8 cellular contexts compared by ENCODE assay signal in the genomic region with DNA sequence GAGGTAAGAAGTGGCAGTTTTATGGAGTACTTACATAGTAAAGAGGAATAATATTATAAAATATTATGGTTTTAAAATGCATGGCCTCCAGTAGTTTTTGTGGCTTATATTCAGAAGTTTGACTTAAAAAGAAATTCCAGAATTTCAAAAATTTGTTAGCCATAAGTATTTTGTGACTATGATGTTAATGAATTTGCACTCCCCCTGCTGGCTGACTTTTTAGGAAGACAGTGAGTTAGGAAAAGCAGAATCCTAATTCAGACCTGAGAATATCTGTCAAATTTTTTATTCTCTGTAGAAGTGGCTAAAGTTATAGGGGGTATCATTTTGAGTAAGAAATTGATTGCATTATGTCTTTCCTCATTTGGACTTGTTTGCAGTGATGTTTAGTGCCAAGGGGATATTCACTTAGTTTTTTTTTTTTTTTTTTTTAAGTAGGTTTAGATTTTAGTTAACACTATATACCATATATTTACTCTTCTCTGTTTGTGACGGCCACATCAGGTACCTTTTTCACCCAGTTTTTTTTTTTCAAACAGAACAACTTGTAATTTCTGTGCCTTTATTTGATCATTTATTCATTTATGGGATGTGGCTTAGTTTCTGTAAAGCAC. TPM values are rescaled to one million over a fixed set of nuclear protein-coding genes. Genes with fewer than 3 reads are reported as not detected.
DNase-seq lines count a peak whose midpoint lies in the region; ATAC-seq and TF ChIP-seq lines count a peak whose summit lies in the region.

No MANE protein-coding gene starts in this region.

- peaks cover 22% of the 10 kb centered on the region for H3K79me2 ChIP-seq in mesendoderm (ENCODE audit: control insufficient read depth, insufficient read depth, low read length)

- H3K4me3 Mint-ChIP-seq in activated naive CD8-positive, alpha-beta T cell treated with anti-CD3 and anti-CD28 coated beads, Interleukin-2, amount 50 U/mL, for 24 hours: no peak overlapping the region
- H3K4me3 Mint-ChIP-seq in activated naive CD8-positive, alpha-beta T cell treated with anti-CD3 and anti-CD28 coated beads for 36 hours: no peak overlapping the region

- H3K4me3 ChIP-seq in breast epithelium (no peak overlapping the region), mesendoderm (ENCODE audit: low read length) (no peak overlapping the region)

- H3K9ac ChIP-seq in mesendoderm (ENCODE audit: low read length): no peak overlapping the region

- no peaks in the 10 kb centered on the region for H3K36me3 ChIP-seq in breast epithelium
- no peaks in the 10 kb centered on the region for H3K36me3 ChIP-seq in mesendoderm (ENCODE audit: control insufficient read depth, insufficient read depth, low read length)

- H3K9me3 Mint-ChIP-seq in activated naive CD8-positive, alpha-beta T cell treated with anti-CD3 and anti-CD28 coated beads, Interleukin-2, amount 50 U/mL, for 24 hours: no peaks in the 10 kb centered on the region
- no peaks in the 10 kb centered on the region for H3K9me3 Mint-ChIP-seq in activated naive CD8-positive, alpha-beta T cell treated with anti-CD3 and anti-CD28 coated beads for 36 hours

- H3K9me3 ChIP-seq in breast epithelium: no peaks in the 10 kb centered on the region

- H4K5ac ChIP-seq in mesendoderm (ENCODE audit: low read length): no peak overlapping the region

- H2BK120ac ChIP-seq in mesendoderm (ENCODE audit: low read depth, low read length): no peak overlapping the region

- no peak overlapping the region for H2BK5ac ChIP-seq in mesendoderm (ENCODE audit: low read length)

- TF ChIP-seq CTCF in breast epithelium (IDR thresholded peaks at IDR 0.05): peak; percentile 34 to 56 (median 48)

- H3K36me3 Mint-ChIP-seq in activated naive CD8-positive, alpha-beta T cell treated with anti-CD3 and anti-CD28 coated beads, Interleukin-2, amount 50 U/mL, for 24 hours (ENCODE audit: low read depth): peaks cover 21% of the 10 kb centered on the region
- peaks cover 12% of the 10 kb centered on the region for H3K36me3 Mint-ChIP-seq in activated naive CD8-positive, alpha-beta T cell treated with anti-CD3 and anti-CD28 coated beads for 36 hours

- peaks cover 17% of the 10 kb centered on the region for H3K79me1 ChIP-seq in mesendoderm (ENCODE audit: low read length)

- DNase-seq in activated naive CD8-positive, alpha-beta T cell treated with anti-CD3 and anti-CD28 coated beads, Interleukin-2, amount 50 U/mL, for 24 hours: peak; percentile 24
- no peak for DNase-seq in activated naive CD8-positive, alpha-beta T cell treated with anti-CD3 and anti-CD28 coated beads for 36 hours
- DNase-seq in NCI-H1694 treated with DMSO at 0.1 percent for 48 hours (lab: John Stamatoyannopoulos, UW) (peak; percentile 32), breast epithelium (ENCODE audit: low spot score in 2 of 2) (no peak), mesendoderm (peak; percentile 55), NCI-H187 treated with DMSO at 0.1 percent for 48 hours (lab: John Stamatoyannopoulos, UW) (no peak)

- H4K8ac ChIP-seq in mesendoderm (ENCODE audit: low read depth, low read length): no peak overlapping the region

- no peak overlapping the region for H3K4me2 ChIP-seq in mesendoderm (ENCODE audit: low read length)

- H3K27me3 ChIP-seq in breast epithelium: no peaks in the 10 kb centered on the region
- H3K27me3 ChIP-seq in mesendoderm (ENCODE audit: insufficient read depth, low read length, poor library complexity): no peaks in the 10 kb centered on the region

- no peak overlapping the region for H2BK15ac ChIP-seq in mesendoderm (replicated peaks; ENCODE audit: low read depth)

- no CpG with 5 or more reads among the region's 1 CpG for WGBS in mesendoderm (ENCODE audit: extremely low coverage, insufficient coverage, low lambda C conversion rate)

- no peaks in the 10 kb centered on the region for H3K27me3 Mint-ChIP-seq in activated naive CD8-positive, alpha-beta T cell treated with anti-CD3 and anti-CD28 coated beads, Interleukin-2, amount 50 U/mL, for 24 hours
- H3K27me3 Mint-ChIP-seq in activated naive CD8-positive, alpha-beta T cell treated with anti-CD3 and anti-CD28 coated beads for 36 hours: no peaks in the 10 kb centered on the region

- H2AK5ac ChIP-seq in mesendoderm (ENCODE audit: low read length): no peak overlapping the region

- intact Hi-C loops in breast epithelium (cut with DNase I; ENCODE audit: low total_unique reads): no loop called here

- H3K27ac Mint-ChIP-seq in activated naive CD8-positive, alpha-beta T cell treated with anti-CD3 and anti-CD28 coated beads, Interleukin-2, amount 50 U/mL, for 24 hours: no peak overlapping the region
- no peak overlapping the region for H3K27ac Mint-ChIP-seq in activated naive CD8-positive, alpha-beta T cell treated with anti-CD3 and anti-CD28 coated beads for 36 hours

- H3K4me1 ChIP-seq in breast epithelium (no peaks in the 10 kb centered on the region), mesendoderm (ENCODE audit: control insufficient read depth, low read depth, low read length) (no peaks in the 10 kb centered on the region)

- peaks cover 85% of the 10 kb centered on the region for H3K4me1 Mint-ChIP-seq in activated naive CD8-positive, alpha-beta T cell treated with anti-CD3 and anti-CD28 coated beads, Interleukin-2, amount 50 U/mL, for 24 hours
- H3K4me1 Mint-ChIP-seq in activated naive CD8-positive, alpha-beta T cell treated with anti-CD3 and anti-CD28 coated beads for 36 hours: peaks cover 67% of the 10 kb centered on the region

- no peak for ATAC-seq in activated naive CD8-positive, alpha-beta T cell treated with anti-CD3 and anti-CD28 coated beads, Interleukin-2, amount 50 U/mL, for 24 hours
- ATAC-seq in GM21381 (IDR thresholded peaks at IDR 0.05; ENCODE audit: unreplicated experiment) (no peak), HG03460 (IDR thresholded peaks at IDR 0.05; ENCODE audit: unreplicated experiment) (no peak)

- H3K27ac ChIP-seq in breast epithelium (no peak overlapping the region), mesendoderm (ENCODE audit: low read depth, low read length) (no peak overlapping the region)

- no peak for TF ChIP-seq POLR2A in breast epithelium (IDR thresholded peaks at IDR 0.05)

- no peak overlapping the region for H3K4ac ChIP-seq in mesendoderm (ENCODE audit: low read depth, low read length)

- H3K23ac ChIP-seq in mesendoderm (ENCODE audit: low read length): no peak overlapping the region

- no peak overlapping the region for H3K18ac ChIP-seq in mesendoderm (ENCODE audit: low read length)

- H3K56ac ChIP-seq in mesendoderm (ENCODE audit: low read length): no peak overlapping the region

RNA-seq across cellular contexts. Expression of a gene that starts 40.8 kb away (rescaled TPM):
- total RNA-seq in activated naive CD8-positive, alpha-beta T cell treated with anti-CD3 and anti-CD28 coated beads for 36 hours: 10 to 100 TPM; 36.3 to 38.5 TPM
- total RNA-seq in breast epithelium: 10 to 100 TPM; 34.1 to 53.0 (median 36.0) TPM
- 37.9 TPM for polyA plus RNA-seq in mesendoderm (2013, experiment 1 of 2)
- 41.6 TPM for polyA plus RNA-seq in mesendoderm (2013, experiment 2 of 2)

Comparison
In these comparisons a context has a peak if more than half of its experiments do, and no peak if none do; other contexts are left out.
1. DNase-seq: peak in activated naive CD8-positive, alpha-beta T cell treated with anti-CD3 and anti-CD28 coated beads, Interleukin-2, amount 50 U/mL, for 24 hours (single experiment), NCI-H1694 treated with DMSO at 0.1 percent for 48 hours (single experiment) and mesendoderm (single experiment); none in activated naive CD8-positive, alpha-beta T cell treated with anti-CD3 and anti-CD28 coated beads for 36 hours (single experiment), breast epithelium (0 of 2) and NCI-H187 treated with DMSO at 0.1 percent for 48 hours (single experiment).